27 cellular contexts compared by ENCODE assay signal in the genomic region with DNA sequence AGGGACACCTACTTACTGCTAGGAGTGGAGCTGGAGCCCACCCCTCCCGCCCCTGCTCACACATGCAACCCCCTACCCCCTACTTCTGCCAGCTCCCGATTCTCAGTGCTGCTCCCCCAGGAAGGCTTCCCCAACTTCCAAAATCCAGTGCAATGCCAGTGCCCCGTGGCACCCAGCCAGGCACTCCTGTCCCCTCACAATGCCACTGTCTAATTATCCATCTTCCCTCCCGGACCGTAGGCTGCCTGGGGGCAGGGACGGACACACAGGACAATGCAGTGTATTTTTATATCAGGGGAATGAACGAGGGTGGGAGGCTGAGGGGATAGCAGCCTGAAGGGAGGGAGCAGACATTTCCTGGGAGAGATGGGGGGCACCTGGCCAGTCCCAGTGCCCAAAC. TPM values are rescaled to one million over a fixed set of nuclear protein-coding genes. Genes with fewer than 3 reads are reported as not detected.
DNase-seq lines count a peak whose midpoint lies in the region; ATAC-seq and TF ChIP-seq lines count a peak whose summit lies in the region.
"Had no signal": no experiment of that assay in that cellular context is flagged by ENCODE, and none has a peak within 500 bp of the region (broad histone marks: within the 10 kb centered on the region; RNA-seq: fewer than 3 reads in every experiment).

No MANE protein-coding gene starts in this region.

- H3K9me3 Mint-ChIP-seq in stimulated activated effector memory CD8-positive, alpha-beta T cell treated with anti-CD3 and anti-CD28 coated beads, Interleukin-12 subunit alpha, Interleukin-12 subunit beta, amount 100 ng/mL, for 72 hours, result no peaks in the 10 kb centered on the region
- H3K9me3 Mint-ChIP-seq in chondrocyte (ENCODE audit: low read depth), result no peaks in the 10 kb centered on the region
- H3K9me3 Mint-ChIP-seq: CD4-positive, CD25-positive, alpha-beta regulatory T cell; CD8-positive, alpha-beta memory T cell had no signal

- H3K36me3 Mint-ChIP-seq in T-helper 17 cell (ENCODE audit: low read depth), result no peaks in the 10 kb centered on the region
- H3K36me3 Mint-ChIP-seq in stimulated activated effector memory CD8-positive, alpha-beta T cell treated with anti-CD3 and anti-CD28 coated beads, Interleukin-12 subunit alpha, Interleukin-12 subunit beta, amount 100 ng/mL, for 72 hours, result peaks cover 14% of the 10 kb centered on the region
- peaks cover 1% of the 10 kb centered on the region for H3K36me3 Mint-ChIP-seq in chondrocyte (ENCODE audit: low read depth)
- H3K36me3 Mint-ChIP-seq: CD4-positive, CD25-positive, alpha-beta regulatory T cell had no signal

- no peaks in the 10 kb centered on the region for H3K79me2 ChIP-seq in MM.1S (ENCODE audit: low read length)

- H3K27me3 ChIP-seq in aorta (ENCODE audit: control insufficient read depth in 1 of 2, insufficient read depth in 2 of 2, low read length in 1 of 2) (no peaks in the 10 kb centered on the region), MM.1S (replicated peaks; ENCODE audit: insufficient read depth, low read length) (no peaks in the 10 kb centered on the region)
- H3K27me3 ChIP-seq: BE2C, BLaER1 had no signal

- no peaks in the 10 kb centered on the region for H4K20me1 ChIP-seq in MM.1S (ENCODE audit: insufficient read depth, low read length)
- H4K20me1 ChIP-seq: BLaER1 had no signal

- intact Hi-C loops in aorta (cut with DNase I), result no loop called here

- H3K4me2 ChIP-seq in MM.1S (ENCODE audit: low read depth, low read length), result no peak overlapping the region
- H3K4me2 ChIP-seq: BLaER1 had no signal

- 89 to 94% methylated on average over 7 of the region's 7 CpGs for WGBS in aorta, 2 donors

- no peaks in the 10 kb centered on the region for H3F3A ChIP-seq in MM.1S (ENCODE audit: insufficient read depth, low read length)

- no peak for TF ChIP-seq CTCF in chondrocyte (IDR thresholded peaks at IDR 0.05)
- TF ChIP-seq CTCF in MM.1S (IDR thresholded peaks at IDR 0.05; ENCODE audit: low read length), result no peak

- H3K4me3 Mint-ChIP-seq in T-helper 17 cell, result peak overlapping the region; percentile 69
- H3K4me3 Mint-ChIP-seq in stimulated activated effector memory CD8-positive, alpha-beta T cell treated with anti-CD3 and anti-CD28 coated beads, Interleukin-12 subunit alpha, Interleukin-12 subunit beta, amount 100 ng/mL, for 72 hours, result no peak overlapping the region
- H3K4me3 Mint-ChIP-seq in chondrocyte (ENCODE audit: unreplicated experiment), result no peak overlapping the region
- H3K4me3 Mint-ChIP-seq: CD14-positive monocyte; CD4-positive, alpha-beta memory T cell; CD4-positive, CD25-positive, alpha-beta regulatory T cell; CD8-positive, alpha-beta memory T cell had no signal

- no peak for DNase-seq in T-helper 17 cell
- DNase-seq in stimulated activated effector memory CD8-positive, alpha-beta T cell treated with anti-CD3 and anti-CD28 coated beads, Interleukin-12 subunit alpha, Interleukin-12 subunit beta, amount 100 ng/mL, for 72 hours (ENCODE audit: low spot score in 2 of 2), result no peak
- peak; percentile 17 to 61 for DNase-seq in aorta
- no peak for DNase-seq in chondrocyte (ENCODE audit: low spot score)
- no peak for DNase-seq in MM.1S
- DNase-seq: 8988T; ACHN; BE2C; C1 segment of cervical spinal cord; CD4-positive, alpha-beta memory T cell; CD4-positive, CD25-positive, alpha-beta regulatory T cell; CD8-positive, alpha-beta memory T cell; COR-L47; DMS 273 treated with DMSO at 0.1 percent for 48 hours; DMS153; DMS53; DMS79; DND-41; EL; GDM1 had no signal

- H2AFZ ChIP-seq in MM.1S (ENCODE audit: low read length), result no peak overlapping the region

- ATAC-seq in T-helper 17 cell, result no peak
- no peak for ATAC-seq in stimulated activated effector memory CD8-positive, alpha-beta T cell treated with anti-CD3 and anti-CD28 coated beads, Interleukin-12 subunit alpha, Interleukin-12 subunit beta, amount 100 ng/mL, for 72 hours
- ATAC-seq in aorta (ENCODE audit: low FRiP score), result no peak
- ATAC-seq: GM12878 had no signal

- H3K9ac ChIP-seq in MM.1S (ENCODE audit: low read length), result no peak overlapping the region
- H3K9ac ChIP-seq: BLaER1 had no signal

- H3K9me3 ChIP-seq in T-helper 17 cell (ENCODE audit: control insufficient read depth, low read length, poor library complexity, severe bottlenecking) (no peaks in the 10 kb centered on the region), aorta (ENCODE audit: control insufficient read depth, low read length) (no peaks in the 10 kb centered on the region), MM.1S (replicated peaks; ENCODE audit: insufficient read depth, low read length) (no peaks in the 10 kb centered on the region)
- H3K9me3 ChIP-seq: BE2C had no signal

- no peak overlapping the region for H3K27ac ChIP-seq in aorta (ENCODE audit: low read depth in 1 of 2, low read length in 2 of 2)
- no peak overlapping the region for H3K27ac ChIP-seq in MM.1S (ENCODE audit: low read length)
- H3K27ac ChIP-seq: BLaER1 had no signal

- no peak overlapping the region for H3K4me3 ChIP-seq in aorta (ENCODE audit: low read length in 2 of 2)
- H3K4me3 ChIP-seq in MM.1S (ENCODE audit: low read length), result no peak overlapping the region
- H3K4me3 ChIP-seq: BLaER1, GM12878 had no signal

- H3K27ac Mint-ChIP-seq in T-helper 17 cell (peak overlapping the region; percentile 94), chondrocyte (ENCODE audit: unreplicated experiment) (no peak overlapping the region)
- H3K27ac Mint-ChIP-seq in stimulated activated effector memory CD8-positive, alpha-beta T cell treated with anti-CD3 and anti-CD28 coated beads, Interleukin-12 subunit alpha, Interleukin-12 subunit beta, amount 100 ng/mL, for 72 hours, result peak overlapping the region; percentile 64
- H3K27ac Mint-ChIP-seq: CD14-positive monocyte had no signal

- no peaks in the 10 kb centered on the region for H3K9me2 ChIP-seq in MM.1S (replicated peaks; ENCODE audit: insufficient read depth, low read length)

- H3K36me3 ChIP-seq in aorta (ENCODE audit: control insufficient read depth in 1 of 2, insufficient read depth in 2 of 2, low read length in 1 of 2) (no peaks in the 10 kb centered on the region), MM.1S (replicated peaks; ENCODE audit: insufficient read depth, low read length) (no peaks in the 10 kb centered on the region)

- H3K4me1 ChIP-seq in aorta (ENCODE audit: control insufficient read depth in 1 of 2, insufficient read depth in 2 of 2, low read length in 2 of 2), result no peaks in the 10 kb centered on the region
- no peaks in the 10 kb centered on the region for H3K4me1 ChIP-seq in MM.1S (ENCODE audit: low read length)
- H3K4me1 ChIP-seq: BLaER1 had no signal

- H3K4me1 Mint-ChIP-seq in T-helper 17 cell, result peaks cover 18% of the 10 kb centered on the region
- peaks cover 6% of the 10 kb centered on the region for H3K4me1 Mint-ChIP-seq in stimulated activated effector memory CD8-positive, alpha-beta T cell treated with anti-CD3 and anti-CD28 coated beads, Interleukin-12 subunit alpha, Interleukin-12 subunit beta, amount 100 ng/mL, for 72 hours
- H3K4me1 Mint-ChIP-seq in chondrocyte (ENCODE audit: low read depth), result no peaks in the 10 kb centered on the region
- H3K4me1 Mint-ChIP-seq: CD14-positive monocyte had no signal

- no peaks in the 10 kb centered on the region for H3K27me3 Mint-ChIP-seq in T-helper 17 cell
- H3K27me3 Mint-ChIP-seq in chondrocyte (ENCODE audit: low read depth), result no peaks in the 10 kb centered on the region
- H3K27me3 Mint-ChIP-seq: CD4-positive, alpha-beta memory T cell; CD8-positive, alpha-beta memory T cell had no signal

RNA-seq across cellular contexts. Expression of a gene that starts 12.4 kb away (rescaled TPM):
- total RNA-seq in T-helper 17 cell (under 1 TPM; 0.12 to 0.37 TPM), aorta (under 1 TPM; 0.42 to 0.60 TPM), chondrocyte (0.99 to 2.1 TPM (median 1.9 TPM) in 3 replicates)
- not detected for polyA plus RNA-seq in aorta

RNA-seq across cellular contexts. Expression of a gene that starts 41.4 kb away (rescaled TPM):
- total RNA-seq in T-helper 17 cell (not detected), aorta (under 1 TPM in 1 of 2 donors, not detected in 1; 0.60 TPM), chondrocyte (not detected in 3 replicates)
- not detected for polyA plus RNA-seq in aorta
- total RNA-seq: A673; CD4-positive, alpha-beta memory T cell; CD4-positive, CD25-positive, alpha-beta regulatory T cell; CD8-positive, alpha-beta memory T cell; Daoy; G401; GM12878 had no signal
- polyA plus RNA-seq: AG04450; CD14-positive monocyte; CD4-positive, alpha-beta memory T cell; CD4-positive, CD25-positive, alpha-beta regulatory T cell; CD8-positive, alpha-beta memory T cell had no signal

RNA-seq across cellular contexts. Expression of a gene that starts 42.5 kb away (rescaled TPM):
- total RNA-seq in T-helper 17 cell (100 to 1,000 TPM; 478 to 531 TPM), aorta (100 to 1,000 TPM; 190 to 198 TPM), chondrocyte (136 to 151 TPM (median 149 TPM) in 3 replicates)
- 100 to 1,000 TPM in 1 of 2 donors, 10 to 100 TPM in 1; 43.7 to 158 TPM for polyA plus RNA-seq in aorta

RNA-seq across cellular contexts. Expression of a gene that starts 42.6 kb away (rescaled TPM):
- total RNA-seq in T-helper 17 cell (10 to 100 TPM in 1 of 2 donors, 1 to 10 TPM in 1; 9.3 to 12.1 TPM), aorta (10 to 100 TPM; 13.7 to 16.8 TPM), chondrocyte (33.0 to 35.0 TPM (median 33.6 TPM) in 3 replicates)
- 10 to 100 TPM; 20.8 to 21.8 TPM for polyA plus RNA-seq in aorta

Comparison
In these comparisons a context has a peak if more than half of its experiments do, and no peak if none do; other contexts are left out.
1. DNase-seq: peak in aorta (2 of 2); none in T-helper 17 cell (0 of 3), stimulated activated effector memory CD8-positive, alpha-beta T cell treated with anti-CD3 and anti-CD28 coated beads, Interleukin-12 subunit alpha, Interleukin-12 subunit beta, amount 100 ng/mL, for 72 hours (0 of 2), chondrocyte (single experiment) and MM.1S (single experiment).